Comparison of ENCODE assay signal across 8 cellular contexts in genomic region chr1:31704261-31705079, GRCh38. TPM values are rescaled to one million over a fixed set of nuclear protein-coding genes. Genes with fewer than 3 reads are reported as not detected.
A peak's percentile ranks its signal among the peaks of the same experiment; 100 is the strongest.
DNase-seq lines count a peak whose midpoint lies in the region; ATAC-seq and TF ChIP-seq lines count a peak whose summit lies in the region.

No MANE protein-coding gene starts in this region.

- peaks cover 14% of the 10 kb centered on the region for H3K4me1 ChIP-seq in colonic mucosa
- H3K4me1 ChIP-seq in mucosa of descending colon (ENCODE audit: low read depth), result peaks cover 15% of the 10 kb centered on the region

- H3K36me3 ChIP-seq in BJ (ENCODE audit: control insufficient read depth, insufficient read depth, low read length), result peaks cover 3% of the 10 kb centered on the region
- no peaks in the 10 kb centered on the region for H3K36me3 ChIP-seq in colonic mucosa
- H3K36me3 ChIP-seq in mucosa of descending colon (ENCODE audit: low read depth), result no peaks in the 10 kb centered on the region

- peak overlapping the region; percentile 7 to 46 for H3K9ac ChIP-seq in colonic mucosa (ENCODE audit: low read depth in 2 of 2, low read length in 2 of 2)

- H3K27me3 ChIP-seq in BJ (ENCODE audit: control insufficient read depth, insufficient read depth, low read length) (no peaks in the 10 kb centered on the region), colonic mucosa (no peaks in the 10 kb centered on the region)

- H3K27ac ChIP-seq in colonic mucosa, result peak overlapping the region; percentile 67

- intact Hi-C loops in colonic mucosa (cut with DNase I) (loop anchor here (5.0 kb wide), 1 partner anchor 42 kb away; no protein-coding TSS in a partner anchor), mucosa of descending colon (cut with DNase I, micrococcal nuclease) (no loop called here)

- CTCF ChIA-PET in BJ (lab: Yijun Ruan, JAX), result interaction anchor here (0.6 to 8.3 kb wide), 16 partner anchors 9 to 252 kb away, joined by 3 to 86 read pairs (median 4); no protein-coding TSS in a partner anchor

- H3K4me3 ChIP-seq in BJ (ENCODE audit: low read depth, low read length), result peak overlapping the region; percentile 66
- H3K4me3 ChIP-seq in colonic mucosa, result peak overlapping the region; percentile 4
- no peak overlapping the region for H3K4me3 ChIP-seq in mucosa of descending colon

- H3K9me3 ChIP-seq in colonic mucosa (no peaks in the 10 kb centered on the region), mucosa of descending colon (no peaks in the 10 kb centered on the region)

- TF ChIP-seq CTCF in BJ (IDR thresholded peaks at IDR 0.05; ENCODE audit: insufficient read depth, low read depth, low read length), result no peak
- no peak for TF ChIP-seq CTCF in colonic mucosa (IDR thresholded peaks at IDR 0.05)
- TF ChIP-seq CTCF in mucosa of descending colon (IDR thresholded peaks at IDR 0.05), result no peak

- DNase-seq in BJ (ENCODE audit: low read depth) (no peak), NCI-H2029 (lab: John Stamatoyannopoulos, UW) (peak; percentile 70), colonic mucosa (peak; percentile 45), mucosa of descending colon (peak in 1 of 3 donors; percentile 49), NCI-H82 treated with DMSO at 0.1 percent for 48 hours (lab: John Stamatoyannopoulos, UW; ENCODE audit: unreplicated experiment) (no peak), NCI-H128 (lab: John Stamatoyannopoulos, UW; ENCODE audit: unreplicated experiment) (no peak), NCI-H1048 (lab: John Stamatoyannopoulos, UW) (no peak)

- peak; percentile 62 for ATAC-seq in mucosa of descending colon
- ATAC-seq in activated CD4-positive, CD25-positive, alpha-beta regulatory T cell treated with anti-CD3 and anti-CD28 coated beads, Interleukin-2, amount 50 U/mL, for 24 hours, result no peak

- POLR2A ChIA-PET in BJ (lab: Charles Lee), result interaction anchor here (0.6 to 3.3 kb wide), 2 partner anchors 8 to 60 kb away, joined by 12 to 15 read pairs; partner anchors contain the start of gene PEF1

RNA-seq across cellular contexts. Expression of gene COL16A1, which starts 0.7 kb away (rescaled TPM):
- 88.3 and 123 TPM in 2 replicates for polyA plus RNA-seq in BJ (2011; rRNA removed)
- polyA minus RNA-seq in BJ (2011; rRNA and poly(A)+ RNA removed), result 51.0 and 61.9 TPM in 2 replicates
- total RNA-seq in colonic mucosa, result 10 to 100 TPM in 1 of 2 donors, 1 to 10 TPM in 1; 9.0 to 15.4 TPM
- 10 to 100 TPM; 11.2 to 62.9 (median 19.3) TPM for total RNA-seq in mucosa of descending colon

RNA-seq across cellular contexts. Expression of gene ADGRB2, which starts 59.7 kb away (rescaled TPM):
- 6.4 and 9.2 TPM in 2 replicates for polyA plus RNA-seq in BJ (2011; rRNA removed)
- 6.2 and 7.2 TPM in 2 replicates for polyA minus RNA-seq in BJ (2011; rRNA and poly(A)+ RNA removed)
- 1 to 10 TPM in 1 of 2 donors, under 1 TPM in 1; 0.59 to 1.6 TPM for total RNA-seq in colonic mucosa
- total RNA-seq in mucosa of descending colon, result 1 to 10 TPM in 1 of 3 donors, under 1 TPM in 2; 0.55 to 3.8 (median 0.65) TPM

RNA-seq across cellular contexts. Expression of gene PEF1, which starts 59.8 kb away (rescaled TPM):
- 111 and 145 TPM in 2 replicates for polyA plus RNA-seq in BJ (2011; rRNA removed)
- polyA minus RNA-seq in BJ (2011; rRNA and poly(A)+ RNA removed), result 93.5 and 142 TPM in 2 replicates
- total RNA-seq in colonic mucosa, result 10 to 100 TPM; 57.5 to 67.8 TPM
- 10 to 100 TPM; 47.5 to 54.5 (median 52.9) TPM for total RNA-seq in mucosa of descending colon

Comparison
In these comparisons a context has a peak if more than half of its experiments do, and no peak if none do; other contexts are left out.
1. DNase-seq: peak in NCI-H2029 (single experiment) and colonic mucosa (single experiment); none in BJ (single experiment), NCI-H82 treated with DMSO at 0.1 percent for 48 hours (single experiment), NCI-H128 (single experiment) and NCI-H1048 (single experiment).